9 cellular contexts compared by ENCODE assay signal in the genomic region with DNA sequence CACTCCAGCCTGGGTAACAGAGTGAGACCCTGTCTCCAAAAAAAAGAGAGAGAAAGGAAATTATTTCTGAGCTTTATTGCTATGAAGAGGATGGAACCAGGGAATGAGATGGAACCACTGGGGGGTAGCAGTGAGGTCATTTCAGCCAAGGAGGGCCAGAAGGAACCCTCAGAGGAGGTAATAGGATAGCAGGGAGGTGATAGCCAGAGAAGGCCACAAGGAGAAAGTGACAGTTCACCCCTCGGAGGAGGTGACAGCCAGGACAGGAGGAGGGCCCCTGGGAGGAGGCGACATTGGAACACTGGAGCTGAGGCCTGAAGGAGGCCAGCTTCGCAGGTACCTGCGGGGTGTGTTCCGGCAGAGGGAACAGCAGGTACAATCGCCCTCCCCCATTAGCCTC. TPM values are rescaled to one million over a fixed set of nuclear protein-coding genes. Genes with fewer than 3 reads are reported as not detected.
DNase-seq lines count a peak whose midpoint lies in the region; ATAC-seq lines count a peak whose summit lies in the region.
"Had no signal": no experiment of that assay in that cellular context is flagged by ENCODE, and none has a peak within 500 bp of the region (broad histone marks: within the 10 kb centered on the region; RNA-seq: fewer than 3 reads in every experiment).

No MANE protein-coding gene starts in this region.

- H3K4me3 Mint-ChIP-seq in activated T-cell treated with anti-CD3 and anti-CD28 coated beads, Interleukin-2, amount 50 U/mL, for 72 hours, result peak overlapping the region; percentile 87 to 95

- peaks cover 2 to 6% of the 10 kb centered on the region in 2 donors for H3K36me3 Mint-ChIP-seq in activated T-cell treated with anti-CD3 and anti-CD28 coated beads, Interleukin-2, amount 50 U/mL, for 72 hours (ENCODE audit: insufficient read depth in 2 of 2)

- H3K27ac Mint-ChIP-seq in activated T-cell treated with anti-CD3 and anti-CD28 coated beads, Interleukin-2, amount 50 U/mL, for 72 hours, result no peak overlapping the region

- H3K9me3 ChIP-seq in HUES6 (ENCODE audit: control insufficient read depth, insufficient read depth, low read depth, low read length), result no peaks in the 10 kb centered on the region

- H3K9me3 Mint-ChIP-seq in activated T-cell treated with anti-CD3 and anti-CD28 coated beads, Interleukin-2, amount 50 U/mL, for 72 hours, result no peaks in the 10 kb centered on the region

- H3K27ac ChIP-seq in HUES6 (ENCODE audit: low read depth, low read length), result no peak overlapping the region

- H3K4me3 ChIP-seq in HUES6 (ENCODE audit: low read depth, low read length), result peak overlapping the region; percentile 78

- no peak overlapping the region for H3K9ac ChIP-seq in HUES6 (ENCODE audit: low read length)

- H3K4me1 ChIP-seq in HUES6 (ENCODE audit: control insufficient read depth, insufficient read depth, low read length), result peaks cover 30% of the 10 kb centered on the region

- H3K27me3 ChIP-seq in HUES6 (ENCODE audit: control insufficient read depth, insufficient read depth, low read length), result no peaks in the 10 kb centered on the region

- peaks cover 3% of the 10 kb centered on the region; the same call in 1 of the 2 replicates for H3K36me3 ChIP-seq in HUES6 (ENCODE audit: control insufficient read depth, insufficient read depth, low read length)

- intact Hi-C loops in left colon (cut with DNase I, micrococcal nuclease), result no loop called here

- DNase-seq in DMS114 treated with DMSO at 0.1 percent for 48 hours (lab: John Stamatoyannopoulos, UW; ENCODE audit: unreplicated experiment) (peak; percentile 21), left colon (no peak), NCI-H526 (lab: John Stamatoyannopoulos, UW) (no peak)
- no peak for DNase-seq in activated T-cell treated with anti-CD3 and anti-CD28 coated beads, Interleukin-2, amount 50 U/mL, for 72 hours
- no peak for DNase-seq in stimulated activated CD4-positive, alpha-beta T cell treated with anti-CD3 and anti-CD28 coated beads, Interleukin-2, amount 100 ng/mL, for 48 hours

- H3K27me3 Mint-ChIP-seq in activated T-cell treated with anti-CD3 and anti-CD28 coated beads, Interleukin-2, amount 50 U/mL, for 72 hours (ENCODE audit: low read depth), result no peaks in the 10 kb centered on the region

- peaks cover 19% of the 10 kb centered on the region for H3K4me1 Mint-ChIP-seq in activated T-cell treated with anti-CD3 and anti-CD28 coated beads, Interleukin-2, amount 50 U/mL, for 72 hours (ENCODE audit: low read depth)

- ATAC-seq in activated T-cell treated with anti-CD3 and anti-CD28 coated beads, Interleukin-2, amount 50 U/mL, for 72 hours (replicated peaks in 1 of 2), result no peak
- peak; percentile 7 for ATAC-seq in left colon
- no peak for ATAC-seq in GM21515 (IDR thresholded peaks at IDR 0.05; ENCODE audit: unreplicated experiment)
- no peak for ATAC-seq in GM19397 (IDR thresholded peaks at IDR 0.05; ENCODE audit: unreplicated experiment)

RNA-seq across cellular contexts. Expression of a gene that starts 0.7 kb away (rescaled TPM):
- total RNA-seq in activated T-cell treated with anti-CD3 and anti-CD28 coated beads, Interleukin-2, amount 50 U/mL, for 72 hours, result 10 to 100 TPM; 55.5 to 58.0 TPM
- total RNA-seq in left colon, result 100 to 1,000 TPM; 105 to 109 TPM

RNA-seq across cellular contexts. Expression of a gene that starts 16.8 kb away (rescaled TPM):
- 100 to 1,000 TPM; 178 to 250 TPM for total RNA-seq in activated T-cell treated with anti-CD3 and anti-CD28 coated beads, Interleukin-2, amount 50 U/mL, for 72 hours
- total RNA-seq in left colon, result 100 to 1,000 TPM; 106 to 148 TPM

RNA-seq across cellular contexts. Expression of a gene that starts 46.3 kb away (rescaled TPM):
- under 1 TPM in 1 of 2 donors, not detected in 1; 0.60 TPM for total RNA-seq in activated T-cell treated with anti-CD3 and anti-CD28 coated beads, Interleukin-2, amount 50 U/mL, for 72 hours
- total RNA-seq in left colon, result 10 to 100 TPM; 32.2 to 87.6 TPM
- total RNA-seq: activated CD8-positive, alpha-beta memory T cell treated with anti-CD3 and anti-CD28 coated beads for 36 hours had no signal

RNA-seq across cellular contexts. Expression of a gene that starts 57.7 kb away (rescaled TPM):
- not detected for total RNA-seq in activated T-cell treated with anti-CD3 and anti-CD28 coated beads, Interleukin-2, amount 50 U/mL, for 72 hours
- 1 to 10 TPM in 1 of 2 donors, under 1 TPM in 1; 0.79 to 5.1 TPM for total RNA-seq in left colon
- total RNA-seq: activated CD8-positive, alpha-beta memory T cell treated with anti-CD3 and anti-CD28 coated beads for 36 hours had no signal

RNA-seq across cellular contexts. Expression of a gene that starts 58.3 kb away (rescaled TPM):
- total RNA-seq in activated T-cell treated with anti-CD3 and anti-CD28 coated beads, Interleukin-2, amount 50 U/mL, for 72 hours, result 100 to 1,000 TPM; 197 to 235 TPM
- total RNA-seq in left colon, result 100 to 1,000 TPM; 361 to 374 TPM

Comparison
In these comparisons a context has a peak if more than half of its experiments do, and no peak if none do; other contexts are left out.
1. RNA of a gene that starts 46.3 kb away (total RNA-seq): 32.2 to 87.6 TPM in left colon; 0.60 TPM in activated T-cell treated with anti-CD3 and anti-CD28 coated beads, Interleukin-2, amount 50 U/mL, for 72 hours; every median in the first group is over 10 times any median in the second.